Comparison of ENCODE assay signal across 8 cellular contexts in the genomic region with DNA sequence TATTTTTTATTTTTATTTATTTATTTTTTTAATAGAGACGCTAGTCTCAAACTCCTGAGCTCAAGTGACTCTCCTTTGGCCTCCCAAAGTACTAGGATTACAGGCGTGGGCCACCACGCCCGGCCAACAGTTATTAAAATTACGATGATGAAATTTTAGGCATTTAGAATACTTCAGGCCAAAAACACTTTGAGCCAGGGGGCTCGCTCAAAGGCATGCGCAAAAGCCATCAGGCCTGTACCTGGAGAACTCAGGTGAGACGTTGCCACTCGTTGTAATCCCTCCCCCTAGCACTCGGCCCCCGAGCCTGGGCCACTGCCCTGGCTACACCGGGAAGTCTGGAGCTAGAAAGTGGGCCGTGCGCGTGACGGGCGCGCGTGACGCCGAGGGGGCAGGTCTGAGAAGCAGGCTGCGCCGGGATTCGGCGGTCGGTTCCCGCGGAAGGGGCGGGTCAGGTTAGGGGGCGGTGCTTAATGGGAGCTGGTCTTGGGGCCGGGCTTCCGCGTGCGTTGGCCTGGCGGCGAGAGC. TPM values are rescaled to one million over a fixed set of nuclear protein-coding genes. Genes with fewer than 3 reads are reported as not detected.
DNase-seq lines count a peak whose midpoint lies in the region; ATAC-seq and TF ChIP-seq lines count a peak whose summit lies in the region.

No MANE protein-coding gene starts in this region.

- no peaks in the 10 kb centered on the region for H3K27me3 ChIP-seq in spleen (replicated peaks in 1 of 7)

- intact Hi-C loops in activated B cell treated with CpG ODN at 0.5 μM for 24 hours (cut with micrococcal nuclease): loop anchor here (1.0 to 10.0 kb wide), 8 partner anchors 46 to 623 kb away; a partner anchor contains a TSS
- intact Hi-C loops in spleen (cut with DNase I; ENCODE audit: low total_unique reads): no loop called here

- peak overlapping the region; percentile 90 to 99 (median 96) for H3K27ac ChIP-seq in spleen

- ATAC-seq in HG03175 (IDR thresholded peaks at IDR 0.05; ENCODE audit: unreplicated experiment) (peak; percentile 94), activated B cell treated with CpG ODN at 0.5 μM for 24 hours (ENCODE audit: low read depth) (peak; percentile 96)

- H3K27ac Mint-ChIP-seq in activated B cell treated with CpG ODN at 0.5 μM for 24 hours: peak overlapping the region; percentile 88

- peak overlapping the region; percentile 84 for H3K4me3 Mint-ChIP-seq in activated B cell treated with CpG ODN at 0.5 μM for 24 hours

- H3K4me3 ChIP-seq in spleen: peak overlapping the region; percentile 22 to 97 (median 60)

- peak; percentile 96 for TF ChIP-seq POLR2A in GM18951 (IDR thresholded peaks at IDR 0.05; ENCODE audit: extremely low read depth, insufficient read depth, insufficient read length)
- TF ChIP-seq POLR2A in spleen (IDR thresholded peaks at IDR 0.05): peak; percentile 55 to 93 (median 89)

- peaks cover 15% of the 10 kb centered on the region for H3K4me1 Mint-ChIP-seq in activated B cell treated with CpG ODN at 0.5 μM for 24 hours

- CTCF ChIA-PET in activated B cell treated with CpG ODN at 0.5 μM for 24 hours (lab: Charles Lee): interaction anchor here (1.3 to 1.5 kb wide), 2 partner anchors 65 to 178 kb away, joined by 5 to 10 read pairs; a partner anchor contains a TSS

- no peaks in the 10 kb centered on the region for H3K9me3 ChIP-seq in spleen

- DNase-seq in AG08396 (ENCODE audit: low spot score) (peak; percentile 99), NCI-H2227 treated with DMSO at 0.1 percent for 48 hours (lab: John Stamatoyannopoulos, UW) (peak; percentile 96), activated B cell treated with CpG ODN at 0.5 μM for 24 hours (peak; percentile 99), inferior parietal cortex (ENCODE audit: extremely low spot score) (peak; percentile 95), spleen (peak; percentile 100)
- peak; percentile 98 for DNase-seq in central memory CD4-positive, alpha-beta T cell

- H3K36me3 ChIP-seq in spleen: no peaks in the 10 kb centered on the region

- in situ Hi-C loops in GM18951 (cut with MboI; ENCODE audit: low sequenced_read_pairs, unreplicated experiment): no loop called here

- H3K9me3 Mint-ChIP-seq in activated B cell treated with CpG ODN at 0.5 μM for 24 hours: no peaks in the 10 kb centered on the region

- no peaks in the 10 kb centered on the region for H3K27me3 Mint-ChIP-seq in activated B cell treated with CpG ODN at 0.5 μM for 24 hours

- POLR2A ChIA-PET in activated B cell treated with CpG ODN at 0.5 μM for 24 hours (lab: Charles Lee): interaction anchor here (0.5 to 2.6 kb wide), 30 partner anchors 9 to 623 kb away, joined by 3 to 23 read pairs (median 3); a partner anchor contains a TSS

- no peak for TF ChIP-seq CTCF in activated B cell treated with CpG ODN at 0.5 μM for 24 hours (IDR thresholded peaks at IDR 0.05)
- peak in 3 of 11 experiments; percentile 19 to 26 (median 23) for TF ChIP-seq CTCF in spleen (IDR thresholded peaks at IDR 0.05 in 8 of 11, conservative IDR thresholded peaks at IDR 0.05 in 3 of 11)

- peaks cover 5% of the 10 kb centered on the region for H3K36me3 Mint-ChIP-seq in activated B cell treated with CpG ODN at 0.5 μM for 24 hours (ENCODE audit: low read depth)

- WGBS in spleen, 5 donors: 2 to 7% (median 3%) methylated on average over 12 to 36 of the region's 36 CpGs

- H3K4me1 ChIP-seq in spleen: peaks cover 0 to 46% (median 26%) of the 10 kb centered on the region in 6 donors

RNA-seq across cellular contexts. Expression of a gene that starts 0.3 kb away (rescaled TPM):
- total RNA-seq in activated B cell treated with CpG ODN at 0.5 μM for 24 hours (13.9 and 15.8 TPM in 2 replicates), spleen (10 to 100 TPM; 17.0 to 25.4 (median 18.9) TPM)
- 1 to 10 TPM; 3.3 to 6.9 (median 4.8) TPM for polyA plus RNA-seq in spleen

RNA-seq across cellular contexts. Expression of a gene that starts 46.0 kb away (rescaled TPM):
- total RNA-seq in activated B cell treated with CpG ODN at 0.5 μM for 24 hours: 1.7 and 2.0 TPM in 2 replicates
- total RNA-seq in spleen: 1 to 10 TPM; 2.4 to 8.7 (median 3.9) TPM
- 1 to 10 TPM; 4.3 to 6.3 (median 5.9) TPM for polyA plus RNA-seq in spleen

Comparison
In these comparisons a context has a peak if more than half of its experiments do, and no peak if none do; other contexts are left out.
1. Peak in every context shown above with its lines: DNase-seq, ATAC-seq, H3K4me3 ChIP-seq and H3K27ac ChIP-seq.